In genomic region chr14:68584786-68585185, GRCh38 we compare ENCODE assay signal across 18 cellular contexts.
A peak's percentile ranks its signal among the peaks of the same experiment; 100 is the strongest.
DNase-seq lines count a peak whose midpoint lies in the region; ATAC-seq and TF ChIP-seq lines count a peak whose summit lies in the region.
"Had no signal": no experiment of that assay in that cellular context is flagged by ENCODE, and none has a peak within 500 bp of the region (broad histone marks: within the 10 kb centered on the region; RNA-seq: fewer than 3 reads in every experiment).

No MANE protein-coding gene starts in this region.

- H3K27ac Mint-ChIP-seq in brain: peak overlapping the region; percentile 0 to 96 (median 94)
- H3K27ac Mint-ChIP-seq: activated CD4-positive, alpha-beta memory T cell treated with anti-CD3 and anti-CD28 coated beads for 36 hours; activated T-cell treated with anti-CD3 and anti-CD28 coated beads, Interleukin-2, amount 50 U/mL, for 24 hours; B cell had no signal

- ATAC-seq in left lung (peak; percentile 69), right lobe of liver (no peak)
- ATAC-seq: left lobe of liver; naive thymus-derived CD8-positive, alpha-beta T cell; PC-3 had no signal

- H3K4me3 ChIP-seq in HUES48 (ENCODE audit: low read depth, low read length) (no peak overlapping the region), left lung (no peak overlapping the region), skin epidermis (no peak overlapping the region), right lobe of liver (no peak overlapping the region)

- H3K36me3 Mint-ChIP-seq in brain: peaks cover 9% of the 10 kb centered on the region
- H3K36me3 Mint-ChIP-seq: activated CD4-positive, alpha-beta memory T cell treated with anti-CD3 and anti-CD28 coated beads for 36 hours; activated naive CD4-positive, alpha-beta T cell treated with anti-CD3 and anti-CD28 coated beads, Interleukin-2, amount 50 U/mL, for 24 hours; naive thymus-derived CD8-positive, alpha-beta T cell had no signal

- H3K4me1 ChIP-seq in HUES48 (ENCODE audit: control insufficient read depth, insufficient read depth, low read length) (peaks cover 38% of the 10 kb centered on the region), left lung (peaks cover 11 to 16% of the 10 kb centered on the region in 2 donors), right lobe of liver (no peaks in the 10 kb centered on the region)

- H3K4me1 Mint-ChIP-seq in brain: peaks cover 76% of the 10 kb centered on the region
- H3K4me1 Mint-ChIP-seq: activated naive CD4-positive, alpha-beta T cell treated with anti-CD3 and anti-CD28 coated beads, Interleukin-2, amount 50 U/mL, for 24 hours; B cell had no signal

- H3K27me3 Mint-ChIP-seq in brain: no peaks in the 10 kb centered on the region
- H3K27me3 Mint-ChIP-seq: activated CD4-positive, alpha-beta memory T cell treated with anti-CD3 and anti-CD28 coated beads for 36 hours; activated naive CD4-positive, alpha-beta T cell treated with anti-CD3 and anti-CD28 coated beads, Interleukin-2, amount 50 U/mL, for 24 hours; activated T-cell treated with anti-CD3 and anti-CD28 coated beads, Interleukin-2, amount 50 U/mL, for 24 hours; B cell; naive thymus-derived CD8-positive, alpha-beta T cell had no signal

- H3K27me3 ChIP-seq in HUES48 (ENCODE audit: control insufficient read depth, insufficient read depth, low read length) (no peaks in the 10 kb centered on the region), left lung (no peaks in the 10 kb centered on the region), right lobe of liver (no peaks in the 10 kb centered on the region)

- TF ChIP-seq CTCF in brain (conservative IDR thresholded peaks at IDR 0.05) (no peak), left lung (IDR thresholded peaks at IDR 0.05) (no peak), right lobe of liver (IDR thresholded peaks at IDR 0.05) (no peak)

- no peak overlapping the region for H3K9ac ChIP-seq in HUES48 (ENCODE audit: low read depth, low read length)

- H3K9me3 Mint-ChIP-seq in brain: peaks cover 6 to 18% (median 15%) of the 10 kb centered on the region in 5 experiments
- H3K9me3 Mint-ChIP-seq: activated naive CD4-positive, alpha-beta T cell treated with anti-CD3 and anti-CD28 coated beads, Interleukin-2, amount 50 U/mL, for 24 hours; activated T-cell treated with anti-CD3 and anti-CD28 coated beads, Interleukin-2, amount 50 U/mL, for 24 hours; naive thymus-derived CD8-positive, alpha-beta T cell had no signal

- H3K9me3 ChIP-seq in HUES48 (ENCODE audit: control insufficient read depth, insufficient read depth, low read length): no peaks in the 10 kb centered on the region
- no peaks in the 10 kb centered on the region for H3K9me3 ChIP-seq in left lung
- no peaks in the 10 kb centered on the region for H3K9me3 ChIP-seq in right lobe of liver

- intact Hi-C loops in left lung (cut with DNase I): no loop called here
- intact Hi-C loops in right lobe of liver (cut with DNase I): no loop called here

- no peaks in the 10 kb centered on the region for H3K36me3 ChIP-seq in HUES48 (ENCODE audit: control insufficient read depth, insufficient read depth, low read length)
- H3K36me3 ChIP-seq in left lung: no peaks in the 10 kb centered on the region
- H3K36me3 ChIP-seq in right lobe of liver: no peaks in the 10 kb centered on the region

- H3K4me3 Mint-ChIP-seq in brain: no peak overlapping the region
- H3K4me3 Mint-ChIP-seq: activated CD4-positive, alpha-beta memory T cell treated with anti-CD3 and anti-CD28 coated beads for 36 hours; activated naive CD4-positive, alpha-beta T cell treated with anti-CD3 and anti-CD28 coated beads, Interleukin-2, amount 50 U/mL, for 24 hours; activated T-cell treated with anti-CD3 and anti-CD28 coated beads, Interleukin-2, amount 50 U/mL, for 24 hours; B cell; naive thymus-derived CD8-positive, alpha-beta T cell had no signal

- TF ChIP-seq POLR2A in right lobe of liver (IDR thresholded peaks at IDR 0.05): no peak

- H3K27ac ChIP-seq in HUES48 (ENCODE audit: low read depth, low read length): peak overlapping the region; percentile 43
- no peak overlapping the region for H3K27ac ChIP-seq in left lung
- peak overlapping the region in 19 of 21 experiments; percentile 41 to 86 (median 68) for H3K27ac ChIP-seq in skin epidermis
- H3K27ac ChIP-seq in right lobe of liver: no peak overlapping the region

- no peak for DNase-seq in left lung
- no peak for DNase-seq in SKM-1 (lab: John Stamatoyannopoulos, UW; ENCODE audit: unreplicated experiment)
- no peak for DNase-seq in NCI-H2107 treated with DMSO at 0.1 percent for 48 hours (lab: John Stamatoyannopoulos, UW; ENCODE audit: unreplicated experiment)
- DNase-seq in NCI-H1105 treated with DMSO at 0.1 percent for 48 hours (lab: John Stamatoyannopoulos, UW): no peak
- DNase-seq in right lobe of liver: no peak
- DNase-seq: activated CD4-positive, alpha-beta memory T cell treated with anti-CD3 and anti-CD28 coated beads for 36 hours; activated T-cell treated with anti-CD3 and anti-CD28 coated beads, Interleukin-2, amount 50 U/mL, for 24 hours; Calu3; effector CD4-positive, alpha-beta T cell; PC-3; stimulated activated CD4-positive, alpha-beta T cell treated with anti-CD3 and anti-CD28 coated beads, Interleukin-1b, Interleukin-23, amount 100 ng/mL, for 48 hours had no signal

- 89% methylated on average over 4 of the region's 4 CpGs for WGBS in right lobe of liver (ENCODE audit: insufficient coverage, low coverage, low lambda C conversion rate, missing lambda C conversion rate)

Comparison
In these comparisons a context has a peak if more than half of its experiments do, and no peak if none do; other contexts are left out.
1. H3K27ac ChIP-seq: peak in HUES48 (single experiment) and skin epidermis (19 of 21); none in left lung (0 of 2) and right lobe of liver (0 of 3).